ENCODE assay signal across 14 cellular contexts in genomic region chr17:17785407-17785806, GRCh38. TPM values are rescaled to one million over a fixed set of nuclear protein-coding genes. Genes with fewer than 3 reads are reported as not detected.
DNase-seq lines count a peak whose midpoint lies in the region; ATAC-seq and TF ChIP-seq lines count a peak whose summit lies in the region.
"Had no signal": no experiment of that assay in that cellular context is flagged by ENCODE, and none has a peak within 500 bp of the region (broad histone marks: within the 10 kb centered on the region; RNA-seq: fewer than 3 reads in every experiment).

No MANE protein-coding gene starts in this region.

- no peaks in the 10 kb centered on the region for H3K36me3 ChIP-seq in stomach

- H3K36me3 Mint-ChIP-seq in activated naive CD8-positive, alpha-beta T cell: no peaks in the 10 kb centered on the region
- no peaks in the 10 kb centered on the region for H3K36me3 Mint-ChIP-seq in activated naive CD8-positive, alpha-beta T cell treated with anti-CD3 and anti-CD28 coated beads for 36 hours

- peak overlapping the region; percentile 94 for H3K27ac ChIP-seq in layer of hippocampus (ENCODE audit: low read depth, low read length)
- peak overlapping the region in 4 of 5 donors; percentile 44 to 91 (median 66) for H3K27ac ChIP-seq in stomach

- H3K27me3 Mint-ChIP-seq in activated naive CD8-positive, alpha-beta T cell: no peaks in the 10 kb centered on the region
- H3K27me3 Mint-ChIP-seq in activated naive CD8-positive, alpha-beta T cell treated with anti-CD3 and anti-CD28 coated beads for 36 hours: peaks cover 4% of the 10 kb centered on the region

- H3K4me1 ChIP-seq in stomach: peaks cover 67 to 84% (median 76%) of the 10 kb centered on the region in 4 donors

- peak overlapping the region; percentile 43 for H3K27ac Mint-ChIP-seq in activated naive CD8-positive, alpha-beta T cell
- H3K27ac Mint-ChIP-seq in activated naive CD8-positive, alpha-beta T cell treated with anti-CD3 and anti-CD28 coated beads for 36 hours: no peak overlapping the region
- H3K27ac Mint-ChIP-seq: activated T-helper 2 cell treated with anti-CD3 and anti-CD28 coated beads, Interferon-gamma antibody, Interleukin-2, Interleukin-4, amounts not matched to agents 10 μg/mL and 5 μg/mL and 100 μg/mL, durations not matched to agents 14 hours and 24 hours and 36 hours had no signal

- TF ChIP-seq POLR2A in stomach (IDR thresholded peaks at IDR 0.05): no peak

- H3K4me3 ChIP-seq in stomach: no peak overlapping the region

- TF ChIP-seq CTCF in stomach (IDR thresholded peaks at IDR 0.05): no peak

- intact Hi-C loops in stomach (cut with DNase I; ENCODE audit: low total_unique reads): loop anchor here (10.0 kb wide), 1 partner anchor 101 kb away; the partner anchor contains the start of gene RAI1

- DNase-seq in activated naive CD8-positive, alpha-beta T cell treated with anti-CD3 and anti-CD28 coated beads for 36 hours: no peak
- DNase-seq in NCI-H69 (lab: John Stamatoyannopoulos, UW) (peak; percentile 73), stomach (no peak), KG1 (lab: John Stamatoyannopoulos, UW) (no peak)
- DNase-seq: activated CD4-positive, alpha-beta T cell treated with anti-CD3 and anti-CD28 coated beads for 4 hours; AML-193; GDM1; MM.1S; stimulated activated CD4-positive, alpha-beta T cell treated with anti-CD3 and anti-CD28 coated beads, Interleukin-12 subunit alpha, Interleukin-12 subunit beta, amount 100 ng/mL, for 4 hours had no signal

- ATAC-seq in HG02610 (IDR thresholded peaks at IDR 0.05; ENCODE audit: unreplicated experiment): no peak
- ATAC-seq in GM19397 (IDR thresholded peaks at IDR 0.05; ENCODE audit: unreplicated experiment): no peak

- WGBS in stomach, 5 donors: 41 to 74% (median 62%) methylated on average over 10 to 11 of the region's 11 CpGs

- H3K27me3 ChIP-seq in layer of hippocampus (ENCODE audit: control insufficient read depth, insufficient read depth, low read length) (no peaks in the 10 kb centered on the region), stomach (peaks cover 0 to 23% (median 8%) of the 10 kb centered on the region in 3 donors)

- no peaks in the 10 kb centered on the region for H3K9me3 Mint-ChIP-seq in activated naive CD8-positive, alpha-beta T cell (ENCODE audit: low read depth)
- no peaks in the 10 kb centered on the region for H3K9me3 Mint-ChIP-seq in activated naive CD8-positive, alpha-beta T cell treated with anti-CD3 and anti-CD28 coated beads for 36 hours
- H3K9me3 Mint-ChIP-seq: activated T-helper 2 cell treated with anti-CD3 and anti-CD28 coated beads, Interferon-gamma antibody, Interleukin-2, Interleukin-4, amounts not matched to agents 10 μg/mL and 5 μg/mL and 100 μg/mL, durations not matched to agents 14 hours and 24 hours and 36 hours had no signal

- peak overlapping the region; percentile 61 for H3K4me3 Mint-ChIP-seq in activated naive CD8-positive, alpha-beta T cell
- H3K4me3 Mint-ChIP-seq in activated naive CD8-positive, alpha-beta T cell treated with anti-CD3 and anti-CD28 coated beads for 36 hours: no peak overlapping the region

- H3K9me3 ChIP-seq in stomach: no peaks in the 10 kb centered on the region

- TF ChIP-seq EP300 in stomach (IDR thresholded peaks at IDR 0.05): no peak

- H3K4me1 Mint-ChIP-seq in activated naive CD8-positive, alpha-beta T cell (ENCODE audit: low read depth): peaks cover 26% of the 10 kb centered on the region
- peaks cover 23% of the 10 kb centered on the region for H3K4me1 Mint-ChIP-seq in activated naive CD8-positive, alpha-beta T cell treated with anti-CD3 and anti-CD28 coated beads for 36 hours

RNA-seq across cellular contexts. Expression of gene SREBF1, which starts 51.4 kb away (rescaled TPM):
- total RNA-seq in activated naive CD8-positive, alpha-beta T cell treated with anti-CD3 and anti-CD28 coated beads for 36 hours: 100 to 1,000 TPM; 123 to 131 TPM
- total RNA-seq in stomach: 100 to 1,000 TPM in 3 of 5 donors, 10 to 100 TPM in 2; 18.9 to 207 (median 126) TPM
- polyA plus RNA-seq in stomach: 10 to 100 TPM; 13.1 to 64.5 (median 17.2) TPM
